In the genomic region with DNA sequence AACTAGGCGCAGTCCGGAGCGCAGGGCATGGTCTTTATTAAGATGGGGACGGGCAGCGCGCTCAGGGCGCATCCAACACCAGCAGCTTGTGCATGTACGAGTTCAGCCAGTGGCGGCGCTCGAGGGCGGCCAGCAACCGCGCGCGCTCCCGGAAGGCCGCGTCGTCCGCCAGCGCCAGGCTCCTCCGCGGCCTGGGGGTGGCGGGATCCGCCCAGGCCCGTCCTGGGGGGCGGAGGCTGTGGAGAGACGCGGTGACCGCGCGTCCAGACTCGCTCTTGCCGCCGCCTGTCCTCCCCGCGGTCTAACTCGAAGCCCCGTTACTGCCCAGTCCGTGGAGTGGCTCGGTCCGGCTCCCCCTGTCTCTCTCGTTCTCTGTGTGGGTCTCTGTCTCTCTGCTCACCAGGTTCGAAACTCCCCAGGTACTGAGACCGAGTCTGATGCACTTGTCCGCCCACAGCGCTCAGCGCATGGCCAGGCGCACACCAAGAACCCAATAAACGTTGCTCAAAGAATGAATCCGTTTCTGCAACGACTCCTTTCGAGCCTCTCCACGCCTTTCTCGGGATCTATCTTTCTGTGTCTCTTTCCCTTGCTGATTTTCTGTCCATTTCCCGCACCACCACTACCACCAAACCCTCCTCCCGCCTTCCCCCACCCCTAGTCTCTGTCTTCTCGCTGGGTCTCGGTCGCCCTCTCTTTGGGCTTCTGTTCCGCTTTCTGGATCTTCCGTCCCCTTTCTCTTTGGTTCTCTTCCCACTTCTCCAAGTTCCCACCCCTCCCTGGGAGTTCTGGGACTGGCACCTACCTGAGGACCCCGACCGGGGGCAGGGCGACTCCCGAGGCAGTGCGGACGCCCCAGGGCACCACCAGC, we compare ENCODE assay signal across 6 cellular contexts. TPM values are rescaled to one million over a fixed set of nuclear protein-coding genes. Genes with fewer than 3 reads are reported as not detected.
DNase-seq lines count a peak whose midpoint lies in the region; ATAC-seq and TF ChIP-seq lines count a peak whose summit lies in the region.

No MANE protein-coding gene starts in this region.

- DNase-seq in Right ventricle myocardium inferior (ENCODE audit: missing footprints) (no peak), right atrium auricular region (ENCODE audit: low spot score) (no peak), lung microvascular endothelial cell (ENCODE audit: low read depth in 2 of 2) (peak; percentile 42 to 62)
- peak; percentile 48 for DNase-seq in activated naive CD4-positive, alpha-beta T cell treated with Interleukin-2 at 50 U/mL for 16 hours

- no peaks in the 10 kb centered on the region for H3K9me3 ChIP-seq in right atrium auricular region

- H3K27me3 ChIP-seq in right atrium auricular region = peaks cover 42 to 53% of the 10 kb centered on the region in 2 donors

- H3K36me3 ChIP-seq in right atrium auricular region = no peaks in the 10 kb centered on the region

- no peak overlapping the region for H3K27ac ChIP-seq in right atrium auricular region

- intact Hi-C loops in Right ventricle myocardium inferior (cut with DNase I) = no loop called here

- H3K4me3 ChIP-seq in right atrium auricular region = peak overlapping the region in 1 of 2 donors; percentile 35

- peak in 1 of 2 donors; percentile 62 for TF ChIP-seq CTCF in right atrium auricular region (IDR thresholded peaks at IDR 0.05)

- ATAC-seq in Right ventricle myocardium inferior (peak; percentile 64), HG02588 (IDR thresholded peaks at IDR 0.05; ENCODE audit: unreplicated experiment) (no peak), HG02623 (IDR thresholded peaks at IDR 0.05; ENCODE audit: unreplicated experiment) (no peak)

- peaks cover 0 to 33% of the 10 kb centered on the region in 2 donors for H3K4me1 ChIP-seq in right atrium auricular region

RNA-seq across cellular contexts. Expression of gene PTH2, which starts 0.6 kb away (rescaled TPM):
- total RNA-seq in Right ventricle myocardium inferior = not detected
- total RNA-seq in right atrium auricular region = not detected
- not detected in 2 replicates for total RNA-seq in lung microvascular endothelial cell

RNA-seq across cellular contexts. Expression of gene GFY, which starts 2.5 kb away (rescaled TPM):
- total RNA-seq in Right ventricle myocardium inferior (not detected), right atrium auricular region (not detected), lung microvascular endothelial cell (not detected in 2 replicates)

RNA-seq across cellular contexts. Expression of gene SLC17A7, which starts 18.7 kb away (rescaled TPM):
- 1.8 TPM for total RNA-seq in Right ventricle myocardium inferior
- under 1 TPM; 0.59 to 0.67 TPM for total RNA-seq in right atrium auricular region
- total RNA-seq in lung microvascular endothelial cell = under 0.01 and 0.20 TPM in 2 replicates

RNA-seq across cellular contexts. Expression of gene PIH1D1, which starts 29.0 kb away (rescaled TPM):
- total RNA-seq in Right ventricle myocardium inferior (32.4 TPM), right atrium auricular region (10 to 100 TPM; 55.8 to 61.5 TPM), lung microvascular endothelial cell (115 and 140 TPM in 2 replicates)

RNA-seq across cellular contexts. Expression of gene ALDH16A1, which starts 30.4 kb away (rescaled TPM):
- total RNA-seq in Right ventricle myocardium inferior (12.7 TPM), right atrium auricular region (10 to 100 TPM in 1 of 2 donors, 1 to 10 TPM in 1; 9.5 to 18.5 TPM), lung microvascular endothelial cell (32.3 and 49.6 TPM in 2 replicates)

Comparison
In these comparisons a context has a peak if more than half of its experiments do, and no peak if none do; other contexts are left out.
1. DNase-seq: peak in activated naive CD4-positive, alpha-beta T cell treated with Interleukin-2 at 50 U/mL for 16 hours (single experiment) and lung microvascular endothelial cell (2 of 2); none in Right ventricle myocardium inferior (single experiment) and right atrium auricular region (single experiment).